ENCODE assay signal across 15 cellular contexts in genomic region chr17:74271902-74272563, GRCh38. TPM values are rescaled to one million over a fixed set of nuclear protein-coding genes. Genes with fewer than 3 reads are reported as not detected.
DNase-seq lines count a peak whose midpoint lies in the region; ATAC-seq and TF ChIP-seq lines count a peak whose summit lies in the region.
"Had no signal": no experiment of that assay in that cellular context is flagged by ENCODE, and none has a peak within 500 bp of the region (broad histone marks: within the 10 kb centered on the region; RNA-seq: fewer than 3 reads in every experiment).

No MANE protein-coding gene starts in this region.

- intact Hi-C loops in sigmoid colon (cut with DNase I), result no loop called here

- ATAC-seq in lung (ENCODE audit: insufficient read depth, low FRiP score), result no peak
- ATAC-seq in GM21786 (IDR thresholded peaks at IDR 0.05; ENCODE audit: unreplicated experiment), result no peak
- no peak for ATAC-seq in GM18909 (IDR thresholded peaks at IDR 0.05; ENCODE audit: poor library complexity, unreplicated experiment)
- ATAC-seq: left lobe of liver had no signal

- peak overlapping the region in 1 of 2 donors; percentile 24 for H3K27ac ChIP-seq in lung (ENCODE audit: low read depth in 1 of 2, low read length in 1 of 2)
- peak overlapping the region; percentile 31 to 52 (median 51) for H3K27ac ChIP-seq in sigmoid colon
- H3K27ac ChIP-seq: neutrophil had no signal

- WGBS in lung, 2 donors, result 51 to 80% methylated on average over 13 of the region's 13 CpGs
- WGBS in sigmoid colon, 2 donors, result 74 to 76% methylated on average over 13 of the region's 13 CpGs

- TF ChIP-seq CTCF in fibroblast of mammary gland (conservative IDR thresholded peaks at IDR 0.05; ENCODE audit: control insufficient read depth, insufficient read depth, low read depth, low read length), result no peak
- TF ChIP-seq CTCF in lung (IDR thresholded peaks at IDR 0.05; ENCODE audit: control extremely low read depth, extremely low read depth), result no peak
- TF ChIP-seq CTCF in sigmoid colon (IDR thresholded peaks at IDR 0.05), result no peak

- no peak overlapping the region for H3K4me3 ChIP-seq in fibroblast of mammary gland (ENCODE audit: control insufficient read depth, low read depth, low read length)
- no peak overlapping the region for H3K4me3 ChIP-seq in lung
- no peak overlapping the region for H3K4me3 ChIP-seq in sigmoid colon

- TF ChIP-seq EP300 in sigmoid colon (IDR thresholded peaks at IDR 0.05), result no peak

- peaks cover 0 to 5% of the 10 kb centered on the region in 2 donors for H3K4me1 ChIP-seq in lung (ENCODE audit: control insufficient read depth in 2 of 2, insufficient read depth in 2 of 2, low read length in 2 of 2)
- H3K4me1 ChIP-seq in sigmoid colon, result peaks cover 0 to 11% (median 4%) of the 10 kb centered on the region in 4 donors

- no peak for TF ChIP-seq POLR2A in sigmoid colon (IDR thresholded peaks at IDR 0.05)

- H3K36me3 ChIP-seq in lung (ENCODE audit: control insufficient read depth in 2 of 2, insufficient read depth in 2 of 2, low read length in 2 of 2) (no peaks in the 10 kb centered on the region), sigmoid colon (no peaks in the 10 kb centered on the region)
- H3K36me3 ChIP-seq: neutrophil had no signal

- DNase-seq in M059J (ENCODE audit: low read depth), result peak; percentile 39
- DNase-seq in fibroblast of mammary gland (ENCODE audit: low read depth), result peak; percentile 33
- DNase-seq in lung (ENCODE audit: low spot score), result peak; percentile 57
- DNase-seq in sigmoid colon, result peak; percentile 75
- no peak for DNase-seq in D341Med (ENCODE audit: low spot score)
- DNase-seq in NAMALWA (ENCODE audit: low spot score), result no peak
- DNase-seq: activated CD4-positive, alpha-beta memory T cell treated with anti-CD3 and anti-CD28 coated beads, Interleukin-2, amount 10 ng/mL, durations not matched to agents 7 days and 5 days; AML-193; DMS79; SHP77; stimulated activated CD4-positive, alpha-beta T cell treated with anti-CD3 and anti-CD28 coated beads, Interleukin-15, amount 100 ng/mL, for 24 hours had no signal

- H3K9me3 ChIP-seq in lung (ENCODE audit: control insufficient read depth in 2 of 2, insufficient read depth in 1 of 2, low read length in 1 of 2) (no peaks in the 10 kb centered on the region), sigmoid colon (no peaks in the 10 kb centered on the region)
- H3K9me3 ChIP-seq: neutrophil had no signal

- H3K27me3 ChIP-seq in lung (ENCODE audit: control insufficient read depth, insufficient read depth) (no peaks in the 10 kb centered on the region), sigmoid colon (peaks cover 0 to 37% (median 5%) of the 10 kb centered on the region in 3 donors)

RNA-seq across cellular contexts. Expression of gene DNAI2, which starts 2.0 kb away (rescaled TPM):
- total RNA-seq in M059J (2014; rRNA removed; shearing (Covaris generic)), result not detected in 2 replicates
- 10 to 100 TPM in 1 of 2 donors, 1 to 10 TPM in 1; 8.3 to 14.2 TPM for total RNA-seq in lung
- polyA plus RNA-seq in lung, result 1 to 10 TPM; 4.1 to 5.1 TPM
- total RNA-seq in sigmoid colon, result not detected
- under 1 TPM in 1 of 3 donors, not detected in 2; 0.10 TPM for polyA plus RNA-seq in sigmoid colon
- total RNA-seq: left lobe of liver had no signal

RNA-seq across cellular contexts. Expression of gene KIF19, which starts 54.0 kb away (rescaled TPM):
- not detected in 2 replicates for total RNA-seq in M059J (2014; rRNA removed; shearing (Covaris generic))
- 10 to 100 TPM in 1 of 2 donors, 1 to 10 TPM in 1; 8.9 to 12.7 TPM for total RNA-seq in lung
- 1 to 10 TPM; 4.2 to 4.5 TPM for polyA plus RNA-seq in lung
- total RNA-seq in sigmoid colon, result 1 to 10 TPM in 1 of 4 donors, under 1 TPM in 2, not detected in 1; 0.36 to 1.7 (median 0.68) TPM
- 1 to 10 TPM in 1 of 3 donors, under 1 TPM in 2; 0.60 to 3.3 (median 0.92) TPM for polyA plus RNA-seq in sigmoid colon

RNA-seq across cellular contexts. Expression of gene TTYH2, which starts 58.7 kb away (rescaled TPM):
- 0.15 TPM in 2 replicates for total RNA-seq in M059J (2014; rRNA removed; shearing (Covaris generic))
- total RNA-seq in lung (10 to 100 TPM in 1 of 2 donors, 1 to 10 TPM in 1; 7.5 to 10.6 TPM), sigmoid colon (1 to 10 TPM; 4.9 to 10.0 (median 7.0) TPM)
- polyA plus RNA-seq in lung (1 to 10 TPM; 2.3 to 3.3 TPM), sigmoid colon (1 to 10 TPM in 2 of 3 donors, under 1 TPM in 1; 0.60 to 3.4 (median 1.2) TPM)

Comparison
In these comparisons a context has a peak if more than half of its experiments do, and no peak if none do; other contexts are left out.
1. DNase-seq: peak in M059J (single experiment), fibroblast of mammary gland (single experiment), lung (single experiment) and sigmoid colon (single experiment); none in D341Med (single experiment) and NAMALWA (single experiment).